ENCODE assay signal across 9 cellular contexts in the genomic region with DNA sequence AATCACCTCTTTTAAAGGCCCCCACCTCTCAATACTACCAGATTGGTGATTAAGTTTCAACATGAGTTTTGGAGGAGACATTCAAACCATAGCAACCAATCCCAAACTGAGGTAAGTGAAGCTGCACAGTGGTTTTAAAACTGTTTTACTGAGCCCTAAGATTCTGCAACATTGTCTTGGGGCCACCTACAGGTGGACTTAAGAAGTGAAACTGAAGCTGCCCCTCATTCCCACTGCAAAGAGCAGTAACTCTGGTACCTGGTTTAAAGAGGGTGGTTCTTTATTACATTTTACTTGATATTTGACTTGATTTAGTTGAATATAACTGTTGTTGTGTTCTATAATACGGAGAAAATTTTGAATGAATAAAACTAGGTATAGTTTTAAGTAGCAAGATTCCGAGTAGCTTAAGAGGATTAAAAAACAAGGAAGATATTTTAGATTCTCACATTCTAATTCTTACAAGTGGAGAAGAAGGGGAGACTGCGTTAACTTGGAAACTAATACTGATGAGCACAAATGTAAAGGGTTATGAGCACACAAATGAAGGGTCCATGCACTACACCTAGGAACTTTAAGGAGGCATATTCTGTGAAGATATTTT. TPM values are rescaled to one million over a fixed set of nuclear protein-coding genes. Genes with fewer than 3 reads are reported as not detected.
DNase-seq lines count a peak whose midpoint lies in the region; ATAC-seq, FAIRE-seq and TF ChIP-seq lines count a peak whose summit lies in the region.
"Had no signal": no experiment of that assay in that cellular context is flagged by ENCODE, and none has a peak within 500 bp of the region (broad histone marks: within the 10 kb centered on the region; RNA-seq: fewer than 3 reads in every experiment).

No MANE protein-coding gene starts in this region.

- no peak for DNase-seq in AG04449 (ENCODE audit: low read depth, low spot score)
- no peak for DNase-seq in GM12892 (ENCODE audit: insufficient read length)
- peak; percentile 20 for DNase-seq in HuH-7 (ENCODE audit: low spot score)
- DNase-seq in GM12878 (ENCODE audit: low read depth, low spot score): no peak
- peak; percentile 59 for DNase-seq in medulla oblongata (ENCODE audit: extremely low spot score)
- DNase-seq in activated T-cell treated with anti-CD3 and anti-CD28 coated beads, Interleukin-2, amount 50 U/mL, for 4 hours: no peak

- 15% methylated on average over 3 of the region's 3 CpGs for WGBS in GM12878 (ENCODE audit: insufficient coverage, insufficient replicate concordance, low lambda C conversion rate, missing lambda C conversion rate)

- TF ChIP-seq EP300 in GM12878 (IDR thresholded peaks at IDR 0.05; ENCODE audit: borderline replicate concordance in 1 of 2, control insufficient read depth in 1 of 2, low read depth in 2 of 2, low read length in 2 of 2): no peak

- H3K27me3 ChIP-seq in GM12878 (replicated peaks in 1 of 2; ENCODE audit: control insufficient read depth in 2 of 2, insufficient read depth in 2 of 2, low read length in 1 of 2): no peaks in the 10 kb centered on the region

- H3K9ac ChIP-seq in GM12878 (ENCODE audit: control insufficient read depth, insufficient read depth, low read length): no peak overlapping the region

- H2AFZ ChIP-seq in GM12878 (ENCODE audit: control insufficient read depth, low read depth, low read length): no peak overlapping the region

- H3K4me3 Mint-ChIP-seq in activated T-cell treated with anti-CD3 and anti-CD28 coated beads, Interleukin-2, amount 50 U/mL, for 4 hours: no peak overlapping the region

- TF ChIP-seq CTCF in AG04449 (IDR thresholded peaks at IDR 0.05; ENCODE audit: insufficient read depth, low read length, missing control alignments) (peak; percentile 58), GM12878 (IDR thresholded peaks at IDR 0.05 in 2 of 3, conservative IDR thresholded peaks at IDR 0.05 in 1 of 3; ENCODE audit: control insufficient read depth in 2 of 3, extremely low read depth in 1 of 3, insufficient read depth in 1 of 3, low read depth in 3 of 3, low read length in 3 of 3) (peak; percentile 44 to 60 (median 49))

- H3K27me3 Mint-ChIP-seq in activated T-cell treated with anti-CD3 and anti-CD28 coated beads, Interleukin-2, amount 50 U/mL, for 4 hours (ENCODE audit: low read depth): peaks cover 13% of the 10 kb centered on the region

- no peak for TF ChIP-seq POLR2A in GM12892 (IDR thresholded peaks at IDR 0.05; ENCODE audit: low read depth, low read length)
- TF ChIP-seq POLR2A in GM12878 (IDR thresholded peaks at IDR 0.05; ENCODE audit: low read depth, low read length): no peak

- no peaks in the 10 kb centered on the region for H3K4me1 Mint-ChIP-seq in activated T-cell treated with anti-CD3 and anti-CD28 coated beads, Interleukin-2, amount 50 U/mL, for 4 hours (ENCODE audit: low read depth)

- H3K36me3 Mint-ChIP-seq in activated T-cell treated with anti-CD3 and anti-CD28 coated beads, Interleukin-2, amount 50 U/mL, for 4 hours (ENCODE audit: insufficient read depth): no peaks in the 10 kb centered on the region

- in situ Hi-C loops in GM12878 (cut with MboI): no loop called here

- SMC1A ChIA-PET in GM12878 (lab: Charles Lee; ENCODE audit: uncharacterized antibody, unreplicated experiment): interaction anchor here (1.0 to 1.8 kb wide), 2 partner anchors 74 to 416 kb away, joined by 3 to 5 read pairs; no protein-coding TSS in a partner anchor

- POLR2A ChIA-PET in AG04449 (lab: Yijun Ruan, JAX): no interaction called here
- POLR2A ChIA-PET in GM12878 (lab: Charles Lee): no interaction called here

- RAD21 ChIA-PET in GM12878 (lab: Charles Lee; ENCODE audit: unreplicated experiment): interaction anchor here (1.2 to 2.3 kb wide), 4 partner anchors 12 to 466 kb away, joined by 4 to 13 read pairs (median 7); no protein-coding TSS in a partner anchor

- FAIRE-seq in GM12892 (lab: Jason Lieb, UNC) (peak; percentile 83), GM12878 (lab: Jason Lieb, UNC) (no peak)

- no peaks in the 10 kb centered on the region for H3K9me3 Mint-ChIP-seq in activated T-cell treated with anti-CD3 and anti-CD28 coated beads, Interleukin-2, amount 50 U/mL, for 4 hours

- no peaks in the 10 kb centered on the region for H3K36me3 ChIP-seq in GM12878 (ENCODE audit: control insufficient read depth in 2 of 2, insufficient read depth in 2 of 2, low read length in 1 of 2)

- no peaks in the 10 kb centered on the region for H3K9me3 ChIP-seq in GM12878 (replicated peaks; ENCODE audit: control insufficient read depth, insufficient read depth, low read length)

- no peak overlapping the region for H3K4me2 ChIP-seq in GM12878 (ENCODE audit: control insufficient read depth, insufficient read depth)

- peak; percentile 35; the same call in 1 of the 2 replicates for TF ChIP-seq RAD21 in GM12878 (IDR thresholded peaks at IDR 0.05; ENCODE audit: insufficient read depth, low read depth, low read length)

- H3K79me2 ChIP-seq in GM12878 (ENCODE audit: control insufficient read depth, insufficient read depth, low read length): no peaks in the 10 kb centered on the region

- no peaks in the 10 kb centered on the region for H3K4me1 ChIP-seq in GM12878 (ENCODE audit: control insufficient read depth, insufficient read depth, low read length)

- no TSS peak for BruUV-seq in GM12878 (replicated peaks; lab: Mats Ljungman, UMichigan)

- H3K4me3 ChIP-seq in AG04449 (ENCODE audit: low read depth, low read length) (no peak overlapping the region), GM12878 (no peak overlapping the region)

- intact Hi-C loops in GM12878 (cut with micrococcal nuclease; ENCODE audit: unreplicated experiment): loop anchor here (2.0 to 5.0 kb wide), 2 partner anchors 181 to 466 kb away; no protein-coding TSS in a partner anchor

- CTCF ChIA-PET in AG04449 (lab: Yijun Ruan, JAX): interaction anchor here (1.0 to 2.6 kb wide), 12 partner anchors 10 to 523 kb away, joined by 3 to 14 read pairs (median 5); no protein-coding TSS in a partner anchor
- CTCF ChIA-PET in GM12878 (lab: Yijun Ruan, JAX): interaction anchor here (0.8 to 2.5 kb wide), 12 partner anchors 8 to 541 kb away, joined by 3 to 11 read pairs (median 4); no protein-coding TSS in a partner anchor

- H4K20me1 ChIP-seq in GM12878 (ENCODE audit: control insufficient read depth, insufficient read depth): no peaks in the 10 kb centered on the region

- ATAC-seq in GM12878 (peak; percentile 90), HG03196 (IDR thresholded peaks at IDR 0.05; ENCODE audit: unreplicated experiment) (no peak), HG02884 (IDR thresholded peaks at IDR 0.05; ENCODE audit: unreplicated experiment) (no peak)
- no peak for ATAC-seq in activated T-cell treated with anti-CD3 and anti-CD28 coated beads, Interleukin-2, amount 50 U/mL, for 4 hours

- H3K27ac ChIP-seq in GM12878 (ENCODE audit: control insufficient read depth, insufficient read depth): no peak overlapping the region
- H3K27ac ChIP-seq: epithelial cell of prostate had no signal

TF ChIP-seq in GM12878, 131 proteins besides CTCF, POLR2A, EP300 and RAD21:
- TF ChIP-seq STAT3 (IDR thresholded peaks at IDR 0.05; ENCODE audit: low read depth, low read length) (no peak), ESRRA (IDR thresholded peaks at IDR 0.05; ENCODE audit: low read length) (no peak), SMC3 (IDR thresholded peaks at IDR 0.05; ENCODE audit: borderline replicate concordance, low read length) (peak; percentile 36; the same call in 1 of the 2 replicates), PAX5 (IDR thresholded peaks at IDR 0.05; ENCODE audit: borderline replicate concordance, low read depth, low read length) (no peak)
TF ChIP-seq in GM12878: peak in this region for 1.

RNA-seq across cellular contexts. Expression of gene SYT9, which starts 26.7 kb away (rescaled TPM):
- polyA plus RNA-seq in GM12892 (2012; ENCODE audit: missing spikeins): not detected
- total RNA-seq in GM12878 (2013; cell fraction: nucleolus; rRNA removed): not detected in 2 replicates
- total RNA-seq in GM12878 (2014; rRNA removed) (not detected in 2 replicates), GM12878 (2014; rRNA removed; fragmentation: Illumina TruSeq; extraction: Trizol) (not detected in 2 replicates), GM12878 (2021) (not detected in 2 replicates)
- polyA plus RNA-seq in GM12878 (2011; ENCODE audit: low read depth): not detected
- polyA plus RNA-seq in GM12878 (2011; rRNA removed) (not detected in 2 replicates), GM12878 (2014; fragmentation: Illumina TruSeq; extraction: Trizol) (not detected in 2 replicates), GM12878 (2014; fragmentation: Nextera tagmentation; extraction: Ambion mirVana) (under 1 TPM in 1 of 2 experiments, not detected in 1; 0.03 TPM), GM12878 (2014; rRNA removed) (not detected in 2 replicates), GM12878 (2016; fragmentation: Nextera tagmentation; extraction: Ambion mirVana) (not detected)
- polyA plus RNA-seq in GM12878 (2011; cell fraction: cytosol; rRNA removed): not detected in 2 replicates
- polyA plus RNA-seq in GM12878 (2011; cell fraction: nucleus; rRNA removed): 0.03 TPM in 1 of 2 replicates, not detected in the other
- polyA plus RNA-seq in GM12878 (2012): 0.04 TPM in 1 of 2 replicates, not detected in the other
- not detected in 2 replicates for polyA minus RNA-seq in GM12878 (2011; rRNA and poly(A)+ RNA removed)
- not detected in 2 replicates for polyA minus RNA-seq in GM12878 (2011; cell fraction: cytosol; rRNA and poly(A)+ RNA removed)
- polyA minus RNA-seq in GM12878 (2011; cell fraction: nucleus; rRNA and poly(A)+ RNA removed): not detected in 2 replicates
- not detected for total RNA-seq in activated T-cell treated with anti-CD3 and anti-CD28 coated beads, Interleukin-2, amount 50 U/mL, for 4 hours

Comparison
In these comparisons a context has a peak if more than half of its experiments do, and no peak if none do; other contexts are left out.
1. DNase-seq: peak in HuH-7 (single experiment) and medulla oblongata (single experiment); none in AG04449 (single experiment), GM12892 (single experiment), GM12878 (single experiment) and activated T-cell treated with anti-CD3 and anti-CD28 coated beads, Interleukin-2, amount 50 U/mL, for 4 hours (single experiment).